Comparison of ENCODE assay signal across 10 cellular contexts in the genomic region with DNA sequence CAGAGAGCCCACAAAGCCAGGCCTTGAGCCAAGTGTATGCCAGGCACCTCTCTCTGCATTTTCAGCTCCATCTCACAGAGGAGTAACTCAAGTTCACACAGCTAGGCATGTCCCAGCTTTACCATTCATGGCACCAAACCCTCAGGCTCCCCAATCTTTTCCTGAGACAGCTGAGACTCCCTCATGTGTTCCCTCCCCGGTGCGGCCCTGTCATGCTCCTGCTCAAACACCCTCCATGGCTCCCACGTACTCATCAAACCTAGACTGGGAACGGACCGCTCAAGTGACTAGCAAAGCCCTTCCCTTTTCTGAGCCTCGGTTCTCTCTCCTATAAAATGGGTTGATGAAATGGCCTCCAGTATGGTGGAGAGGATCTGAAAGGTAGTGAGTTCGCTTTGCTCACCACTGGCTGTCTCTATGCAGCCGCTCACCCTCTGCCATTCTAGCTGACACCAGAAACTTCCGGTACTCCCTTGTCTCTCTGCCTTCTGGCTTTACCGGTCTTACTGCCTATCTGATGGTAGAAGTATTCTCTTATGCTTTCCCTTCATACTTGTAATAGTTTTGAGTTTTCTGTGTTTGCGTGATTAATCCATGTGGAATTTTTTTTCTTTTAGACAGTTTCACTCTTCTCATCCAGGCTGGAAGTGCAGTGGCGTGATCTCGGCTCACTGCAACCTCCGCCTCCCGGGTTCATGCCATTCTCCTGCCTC. TPM values are rescaled to one million over a fixed set of nuclear protein-coding genes. Genes with fewer than 3 reads are reported as not detected.
DNase-seq lines count a peak whose midpoint lies in the region; ATAC-seq, FAIRE-seq and TF ChIP-seq lines count a peak whose summit lies in the region.
"Had no signal": no experiment of that assay in that cellular context is flagged by ENCODE, and none has a peak within 500 bp of the region (broad histone marks: within the 10 kb centered on the region; RNA-seq: fewer than 3 reads in every experiment).

No MANE protein-coding gene starts in this region.

- H3K27me3 ChIP-seq in lower lobe of right lung (ENCODE audit: low read depth) (no peaks in the 10 kb centered on the region), SJCRH30 (no peaks in the 10 kb centered on the region)

- H3K4me1 Mint-ChIP-seq in activated CD4-positive, alpha-beta T cell treated with anti-CD3 and anti-CD28 coated beads, Interleukin-2, amount 10 ng/mL, durations not matched to agents 7 days and 5 days, result peaks cover 39% of the 10 kb centered on the region

- H3K4me3 Mint-ChIP-seq in activated CD4-positive, alpha-beta T cell treated with anti-CD3 and anti-CD28 coated beads, Interleukin-2, amount 10 ng/mL, durations not matched to agents 7 days and 5 days, result no peak overlapping the region

- peaks cover 21% of the 10 kb centered on the region for H3K36me3 Mint-ChIP-seq in activated CD4-positive, alpha-beta T cell treated with anti-CD3 and anti-CD28 coated beads, Interleukin-2, amount 10 ng/mL, durations not matched to agents 7 days and 5 days (ENCODE audit: low read depth)

- peak; percentile 67 to 78 for ATAC-seq in lower lobe of right lung

- H3K4me3 ChIP-seq in lower lobe of right lung, result peak overlapping the region; percentile 17
- H3K4me3 ChIP-seq in SJCRH30, result no peak overlapping the region

- CTCF ChIA-PET in activated CD4-positive, alpha-beta T cell treated with anti-CD3 and anti-CD28 coated beads, Interleukin-2, amount 10 ng/mL, durations not matched to agents 7 days and 5 days (lab: Charles Lee), result interaction anchor here (0.6 to 2.0 kb wide), 3 partner anchors 16 to 201 kb away, joined by 3 to 4 read pairs (median 3); no protein-coding TSS in a partner anchor

- H3K9me3 Mint-ChIP-seq in activated CD4-positive, alpha-beta T cell treated with anti-CD3 and anti-CD28 coated beads, Interleukin-2, amount 10 ng/mL, durations not matched to agents 7 days and 5 days, result no peaks in the 10 kb centered on the region

- no peaks in the 10 kb centered on the region for H3K27me3 Mint-ChIP-seq in activated CD4-positive, alpha-beta T cell treated with anti-CD3 and anti-CD28 coated beads, Interleukin-2, amount 10 ng/mL, durations not matched to agents 7 days and 5 days

- TF ChIP-seq POLR2A in GM12891 (IDR thresholded peaks at IDR 0.05; ENCODE audit: low read depth, low read length), result no peak

- no peak for TF ChIP-seq CTCF in lower lobe of right lung (IDR thresholded peaks at IDR 0.05)

- H3K36me3 ChIP-seq in lower lobe of right lung (peaks cover 8% of the 10 kb centered on the region), SJCRH30 (no peaks in the 10 kb centered on the region)

- peak overlapping the region; percentile 46 for H3K27ac Mint-ChIP-seq in activated CD4-positive, alpha-beta T cell treated with anti-CD3 and anti-CD28 coated beads, Interleukin-2, amount 10 ng/mL, durations not matched to agents 7 days and 5 days

- intact Hi-C loops in lower lobe of right lung (cut with DNase I), result no loop called here

- DNase-seq in activated CD4-positive, alpha-beta T cell treated with anti-CD3 and anti-CD28 coated beads, Interleukin-2, amount 10 ng/mL, durations not matched to agents 7 days and 5 days, result no peak
- no peak for DNase-seq in activated CD4-positive, alpha-beta T cell treated with anti-CD3 and anti-CD28 coated beads, Interleukin-2, amount 50 U/mL, for 1 hour
- DNase-seq in astrocyte of the hippocampus (ENCODE audit: low read depth, low spot score), result peak; percentile 75
- no peak for DNase-seq in lower lobe of right lung
- peak; percentile 53 for DNase-seq in ureter (ENCODE audit: low spot score)
- no peak for DNase-seq in SJCRH30
- DNase-seq in NCI-H1105 treated with DMSO at 0.1 percent for 48 hours (lab: John Stamatoyannopoulos, UW), result no peak
- DNase-seq in GM12891 (ENCODE audit: insufficient read length, low spot score), result no peak
- DNase-seq: ACHN, NCI-H82 had no signal

- H3K9me3 ChIP-seq in lower lobe of right lung (no peaks in the 10 kb centered on the region), SJCRH30 (replicated peaks) (no peaks in the 10 kb centered on the region)

- H3K4me1 ChIP-seq in lower lobe of right lung (peaks cover 52% of the 10 kb centered on the region), SJCRH30 (no peaks in the 10 kb centered on the region)

- POLR2A ChIA-PET in activated CD4-positive, alpha-beta T cell treated with anti-CD3 and anti-CD28 coated beads, Interleukin-2, amount 10 ng/mL, durations not matched to agents 7 days and 5 days (lab: Charles Lee), result no interaction called here

- no peak for FAIRE-seq in GM12891 (lab: Jason Lieb, UNC)

- H3K27ac ChIP-seq in lower lobe of right lung (peak overlapping the region; percentile 67), SJCRH30 (no peak overlapping the region)

TF ChIP-seq in GM12891, 5 proteins besides CTCF, POLR2A, EP300 and RAD21:
- TF ChIP-seq POLR2AphosphoS5 (IDR thresholded peaks at IDR 0.05; ENCODE audit: low read depth, low read length) (no peak), SPI1 (IDR thresholded peaks at IDR 0.05; ENCODE audit: low read depth, low read length) (no peak), TAF1 (IDR thresholded peaks at IDR 0.05; ENCODE audit: low read depth, low read length) (no peak), PAX5 (IDR thresholded peaks at IDR 0.05; ENCODE audit: insufficient read depth, low read length, severe bottlenecking) (no peak), POU2F2 (IDR thresholded peaks at IDR 0.05; ENCODE audit: low read depth, low read length) (no peak)

RNA-seq across cellular contexts. Expression of a gene that starts 7.8 kb away (rescaled TPM):
- total RNA-seq in activated CD4-positive, alpha-beta T cell treated with anti-CD3 and anti-CD28 coated beads, Interleukin-2, amount 10 ng/mL, durations not matched to agents 7 days and 5 days, result 100 to 1,000 TPM; 162 to 189 TPM
- total RNA-seq in lower lobe of right lung (256 TPM), ureter (381 TPM)
- 70.3 and 73.5 TPM in 2 replicates for total RNA-seq in SJCRH30 (2014; rRNA removed; shearing (Covaris generic))
- 28.5 TPM for polyA plus RNA-seq in GM12891 (2012; ENCODE audit: low read depth, missing spikeins)

RNA-seq across cellular contexts. Expression of a gene that starts 30.5 kb away (rescaled TPM):
- not detected for total RNA-seq in activated CD4-positive, alpha-beta T cell treated with anti-CD3 and anti-CD28 coated beads, Interleukin-2, amount 10 ng/mL, durations not matched to agents 7 days and 5 days
- 36.9 TPM for total RNA-seq in lower lobe of right lung
- total RNA-seq in ureter, result 81.4 TPM
- total RNA-seq in SJCRH30 (2014; rRNA removed; shearing (Covaris generic)), result 0.35 and 0.40 TPM in 2 replicates
- polyA plus RNA-seq in GM12891 (2012; ENCODE audit: low read depth, missing spikeins), result 0.05 TPM

RNA-seq across cellular contexts. Expression of a gene that starts 36.6 kb away (rescaled TPM):
- total RNA-seq in activated CD4-positive, alpha-beta T cell treated with anti-CD3 and anti-CD28 coated beads, Interleukin-2, amount 10 ng/mL, durations not matched to agents 7 days and 5 days, result 100 to 1,000 TPM; 385 to 389 TPM
- total RNA-seq in lower lobe of right lung, result 175 TPM
- 331 TPM for total RNA-seq in ureter
- 277 and 302 TPM in 2 replicates for total RNA-seq in SJCRH30 (2014; rRNA removed; shearing (Covaris generic))
- 154 TPM for polyA plus RNA-seq in GM12891 (2012; ENCODE audit: low read depth, missing spikeins)

RNA-seq across cellular contexts. Expression of a gene that starts 48.8 kb away (rescaled TPM):
- 10 to 100 TPM; 78.6 to 88.9 TPM for total RNA-seq in activated CD4-positive, alpha-beta T cell treated with anti-CD3 and anti-CD28 coated beads, Interleukin-2, amount 10 ng/mL, durations not matched to agents 7 days and 5 days
- total RNA-seq in lower lobe of right lung, result 13.1 TPM
- total RNA-seq in ureter, result 5.4 TPM
- 7.5 and 7.9 TPM in 2 replicates for total RNA-seq in SJCRH30 (2014; rRNA removed; shearing (Covaris generic))
- 7.3 TPM for polyA plus RNA-seq in GM12891 (2012; ENCODE audit: low read depth, missing spikeins)

RNA-seq across cellular contexts. Expression of a gene that starts 51.8 kb away (rescaled TPM):
- total RNA-seq in activated CD4-positive, alpha-beta T cell treated with anti-CD3 and anti-CD28 coated beads, Interleukin-2, amount 10 ng/mL, durations not matched to agents 7 days and 5 days, result 10 to 100 TPM; 68.1 to 78.4 TPM
- total RNA-seq in lower lobe of right lung (25.2 TPM), ureter (32.5 TPM)
- total RNA-seq in SJCRH30 (2014; rRNA removed; shearing (Covaris generic)), result 20.0 and 25.5 TPM in 2 replicates
- 15.2 TPM for polyA plus RNA-seq in GM12891 (2012; ENCODE audit: low read depth, missing spikeins)

Comparison
In these comparisons a context has a peak if more than half of its experiments do, and no peak if none do; other contexts are left out.
1. DNase-seq: peak in astrocyte of the hippocampus (single experiment) and ureter (single experiment); none in activated CD4-positive, alpha-beta T cell treated with anti-CD3 and anti-CD28 coated beads, Interleukin-2, amount 10 ng/mL, durations not matched to agents 7 days and 5 days (single experiment), activated CD4-positive, alpha-beta T cell treated with anti-CD3 and anti-CD28 coated beads, Interleukin-2, amount 50 U/mL, for 1 hour (single experiment), lower lobe of right lung (single experiment), SJCRH30 (0 of 2), NCI-H1105 treated with DMSO at 0.1 percent for 48 hours (single experiment) and GM12891 (single experiment).
2. RNA of a gene that starts 30.5 kb away (total RNA-seq): 81.4 TPM in ureter (single experiment) and 36.9 TPM in lower lobe of right lung (single experiment); 0.35 to 0.40 TPM in SJCRH30 and not detected in activated CD4-positive, alpha-beta T cell treated with anti-CD3 and anti-CD28 coated beads, Interleukin-2, amount 10 ng/mL, durations not matched to agents 7 days and 5 days; every median in the first group is over 10 times any median in the second.